32 cellular contexts compared by ENCODE assay signal in genomic region chr17:18252160-18252559, GRCh38.
"Had no signal": no experiment of that assay in that cellular context is flagged by ENCODE, and none has a peak within 500 bp of the region (broad histone marks: within the 10 kb centered on the region; RNA-seq: fewer than 3 reads in every experiment).

No MANE protein-coding gene starts in this region.

- H3K4me3 Mint-ChIP-seq: activated B cell treated with CpG ODN at 0.5 μM for 24 hours; activated CD4-positive, alpha-beta memory T cell treated with anti-CD3 and anti-CD28 coated beads for 36 hours; activated CD4-positive, alpha-beta T cell treated with anti-CD3 and anti-CD28 coated beads, Interleukin-2, amount 10 ng/mL, durations not matched to agents 24 days and 14 days; activated CD8-positive, alpha-beta memory T cell treated with anti-CD3 and anti-CD28 coated beads, Interleukin-2, amount 10 ng/mL, durations not matched to agents 7 days and 5 days; activated CD8-positive, alpha-beta T cell treated with anti-CD3 and anti-CD28 coated beads, Interleukin-2, amount 10 ng/mL, durations not matched to agents 7 days and 5 days; activated naive CD4-positive, alpha-beta T cell treated with anti-CD3 and anti-CD28 coated beads for 36 hours; activated naive CD8-positive, alpha-beta T cell treated with anti-CD3 and anti-CD28 coated beads for 36 hours; activated T-cell treated with anti-CD3 and anti-CD28 coated beads, Interleukin-2, amount 50 U/mL, for 24 hours; T-cell; T-helper 2 cell treated with Interferon-gamma antibody and Interleukin-4, amounts not matched to agents 5 μg/mL and 100 μg/mL, for 36 hours had no signal

- H3K27ac ChIP-seq: body of pancreas, brain microvascular endothelial cell, breast epithelium, VCaP had no signal

- H3K9me3 Mint-ChIP-seq: activated B cell treated with CpG ODN at 0.5 μM for 24 hours; activated CD4-positive, alpha-beta memory T cell treated with anti-CD3 and anti-CD28 coated beads for 36 hours; activated CD4-positive, alpha-beta T cell treated with anti-CD3 and anti-CD28 coated beads, Interleukin-2, amount 10 ng/mL, durations not matched to agents 24 days and 14 days; activated naive CD4-positive, alpha-beta T cell treated with anti-CD3 and anti-CD28 coated beads for 36 hours; activated naive CD4-positive, alpha-beta T cell treated with anti-CD3 and anti-CD28 coated beads, Interleukin-2, amount 50 U/mL, for 72 hours; activated naive CD8-positive, alpha-beta T cell treated with anti-CD3 and anti-CD28 coated beads for 36 hours; activated T-cell treated with anti-CD3 and anti-CD28 coated beads, Interleukin-2, amount 50 U/mL, for 24 hours; T-cell; T-helper 2 cell treated with Interferon-gamma antibody and Interleukin-4, amounts not matched to agents 5 μg/mL and 100 μg/mL, for 36 hours had no signal

- H3K27ac Mint-ChIP-seq: activated B cell treated with CpG ODN at 0.5 μM for 24 hours; activated CD4-positive, alpha-beta memory T cell treated with anti-CD3 and anti-CD28 coated beads for 36 hours; activated CD4-positive, alpha-beta T cell treated with anti-CD3 and anti-CD28 coated beads, Interleukin-2, amount 10 ng/mL, durations not matched to agents 24 days and 14 days; activated CD8-positive, alpha-beta memory T cell treated with anti-CD3 and anti-CD28 coated beads, Interleukin-2, amount 10 ng/mL, durations not matched to agents 7 days and 5 days; activated CD8-positive, alpha-beta T cell treated with anti-CD3 and anti-CD28 coated beads, Interleukin-2, amount 10 ng/mL, durations not matched to agents 7 days and 5 days; activated naive CD4-positive, alpha-beta T cell treated with anti-CD3 and anti-CD28 coated beads for 36 hours; activated naive CD4-positive, alpha-beta T cell treated with anti-CD3 and anti-CD28 coated beads, Interleukin-2, amount 50 U/mL, for 72 hours; activated naive CD8-positive, alpha-beta T cell treated with anti-CD3 and anti-CD28 coated beads for 36 hours; activated T-cell treated with anti-CD3 and anti-CD28 coated beads, Interleukin-2, amount 50 U/mL, for 24 hours; T-cell; T-helper 2 cell treated with Interferon-gamma antibody and Interleukin-4, amounts not matched to agents 5 μg/mL and 100 μg/mL, for 36 hours had no signal

- H3K27me3 Mint-ChIP-seq: activated B cell treated with CpG ODN at 0.5 μM for 24 hours; activated CD4-positive, alpha-beta memory T cell treated with anti-CD3 and anti-CD28 coated beads for 36 hours; activated CD4-positive, alpha-beta T cell treated with anti-CD3 and anti-CD28 coated beads, Interleukin-2, amount 10 ng/mL, durations not matched to agents 24 days and 14 days; activated CD8-positive, alpha-beta memory T cell treated with anti-CD3 and anti-CD28 coated beads, Interleukin-2, amount 10 ng/mL, durations not matched to agents 7 days and 5 days; activated naive CD8-positive, alpha-beta T cell treated with anti-CD3 and anti-CD28 coated beads for 36 hours; activated T-cell treated with anti-CD3 and anti-CD28 coated beads, Interleukin-2, amount 50 U/mL, for 24 hours; T-cell had no signal

- DNase-seq: activated B cell treated with CpG ODN at 0.5 μM for 24 hours; activated CD4-positive, alpha-beta memory T cell treated with anti-CD3 and anti-CD28 coated beads for 36 hours; activated CD4-positive, alpha-beta T cell treated with anti-CD3 and anti-CD28 coated beads for 4 hours; activated CD4-positive, alpha-beta T cell treated with anti-CD3 and anti-CD28 coated beads, Interleukin-2, amount 10 ng/mL, durations not matched to agents 24 days and 14 days; activated CD4-positive, alpha-beta T cell treated with anti-CD3 and anti-CD28 coated beads, Interleukin-2, amount 50 U/mL, for 1 hour; activated CD4-positive, alpha-beta T cell treated with anti-CD3 and anti-CD28 coated beads, Interleukin-2, amount 50 U/mL, for 4 hours; activated CD4-positive, CD25-positive, alpha-beta regulatory T cell treated with anti-CD3 and anti-CD28 coated beads, Interleukin-2, amount 50 U/mL, for 72 hours; activated CD8-positive, alpha-beta memory T cell treated with anti-CD3 and anti-CD28 coated beads for 24 hours; activated CD8-positive, alpha-beta memory T cell treated with anti-CD3 and anti-CD28 coated beads, Interleukin-2, amount 10 ng/mL, durations not matched to agents 7 days and 5 days; activated CD8-positive, alpha-beta memory T cell treated with anti-CD3 and anti-CD28 coated beads, Interleukin-2, amount 50 U/mL, for 48 hours; activated CD8-positive, alpha-beta T cell treated with anti-CD3 and anti-CD28 coated beads, Interleukin-2, amount 10 ng/mL, durations not matched to agents 7 days and 5 days; activated effector memory CD4-positive, alpha-beta T cell treated with anti-CD3 and anti-CD28 coated beads, Interleukin-2, amount 50 U/mL, for 16 hours; activated gamma-delta T cell treated with Interleukin-2 at 50 U/mL for 16 hours; activated naive CD4-positive, alpha-beta T cell; activated naive CD4-positive, alpha-beta T cell treated with anti-CD3 and anti-CD28 coated beads for 36 hours; activated naive CD4-positive, alpha-beta T cell treated with anti-CD3 and anti-CD28 coated beads, Interleukin-2, amount 50 U/mL, for 16 hours; activated naive CD8-positive, alpha-beta T cell treated with anti-CD3 and anti-CD28 coated beads for 36 hours; activated T-cell treated with anti-CD3 and anti-CD28 coated beads, Interleukin-2, amount 50 U/mL, for 24 hours; activated T-cell treated with anti-CD3 and anti-CD28 coated beads, Interleukin-2, amount 50 U/mL, for 48 hours; adrenal gland; amniotic stem cell; aorta; body of pancreas; brain microvascular endothelial cell; central memory CD4-positive, alpha-beta T cell; T-cell; T-helper 2 cell; T-helper 9 cell had no signal

- ATAC-seq: activated CD8-positive, alpha-beta memory T cell treated with anti-CD3 and anti-CD28 coated beads, Interleukin-2, amount 10 ng/mL, durations not matched to agents 7 days and 5 days; activated CD8-positive, alpha-beta T cell treated with anti-CD3 and anti-CD28 coated beads, Interleukin-2, amount 10 ng/mL, durations not matched to agents 7 days and 5 days; activated naive CD4-positive, alpha-beta T cell treated with anti-CD3 and anti-CD28 coated beads, Interleukin-2, amount 50 U/mL, for 72 hours; body of pancreas; T-cell had no signal
